ENCODE assay signal across 7 cellular contexts in the genomic region with DNA sequence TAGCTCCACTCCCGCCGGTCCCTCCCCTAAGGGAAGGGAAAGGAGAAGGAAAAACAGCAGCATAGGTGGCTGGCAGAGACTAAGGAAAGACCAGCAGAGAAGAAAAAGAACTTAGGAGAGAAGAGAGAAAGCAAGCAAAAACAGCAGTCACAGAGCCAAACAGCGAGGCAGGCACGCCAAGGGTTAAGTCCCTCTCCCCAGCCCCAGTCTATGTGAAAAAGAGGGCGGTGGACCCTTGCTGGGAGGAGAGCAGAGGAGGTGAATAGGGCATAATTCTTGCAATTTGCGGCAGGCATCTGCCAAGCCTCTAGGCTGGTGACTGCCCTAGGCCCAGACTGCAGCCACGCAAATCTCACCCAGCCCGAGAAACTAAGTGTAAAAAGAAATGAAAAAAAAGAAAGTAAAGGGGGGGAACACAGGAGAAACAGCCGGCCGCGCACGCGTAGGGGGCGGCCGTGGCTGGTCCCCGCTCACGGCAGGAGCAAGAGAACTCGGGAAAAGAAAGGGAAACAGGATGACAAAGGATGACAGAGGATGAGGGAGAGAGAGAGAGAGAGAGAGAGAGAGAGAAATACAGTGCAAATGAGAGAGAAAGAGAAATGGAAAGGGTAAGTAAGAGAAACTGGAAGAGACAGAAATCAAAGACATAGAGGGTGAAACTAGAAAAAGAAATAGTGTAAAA. TPM values are rescaled to one million over a fixed set of nuclear protein-coding genes. Genes with fewer than 3 reads are reported as not detected.
DNase-seq lines count a peak whose midpoint lies in the region; ATAC-seq and TF ChIP-seq lines count a peak whose summit lies in the region.

No MANE protein-coding gene starts in this region.

- 35% methylated on average over 17 of the region's 18 CpGs for WGBS in hepatocyte (ENCODE audit: low lambda C conversion rate, missing lambda C conversion rate)

- H3K4me3 Mint-ChIP-seq in stimulated activated naive CD8-positive, alpha-beta T cell treated with anti-CD3 and anti-CD28 coated beads, Interleukin-15, amount 100 ng/mL, for 72 hours = peak overlapping the region; percentile 66 to 74

- ATAC-seq in GM19023 (IDR thresholded peaks at IDR 0.05; ENCODE audit: unreplicated experiment) = peak; percentile 58
- peak; percentile 44 for ATAC-seq in HG03066 (IDR thresholded peaks at IDR 0.05; ENCODE audit: low read depth, unreplicated experiment)
- peak; percentile 93 for ATAC-seq in stimulated activated naive CD8-positive, alpha-beta T cell treated with anti-CD3 and anti-CD28 coated beads, Interleukin-15, amount 100 ng/mL, for 72 hours

- no peaks in the 10 kb centered on the region for H3K27me3 ChIP-seq in hepatocyte

- no peaks in the 10 kb centered on the region for H3K9me2 ChIP-seq in hepatocyte (replicated peaks; ENCODE audit: insufficient read depth)

- peaks cover 48% of the 10 kb centered on the region for H3K4me1 Mint-ChIP-seq in stimulated activated naive CD8-positive, alpha-beta T cell treated with anti-CD3 and anti-CD28 coated beads, Interleukin-15, amount 100 ng/mL, for 72 hours

- peak overlapping the region; percentile 22 for H3K4me3 ChIP-seq in hepatocyte

- H3K4me1 ChIP-seq in hepatocyte (ENCODE audit: insufficient read depth) = no peaks in the 10 kb centered on the region

- H3K9me3 Mint-ChIP-seq in stimulated activated naive CD8-positive, alpha-beta T cell treated with anti-CD3 and anti-CD28 coated beads, Interleukin-15, amount 100 ng/mL, for 72 hours = no peaks in the 10 kb centered on the region

- peak; percentile 15 for DNase-seq in activated naive CD4-positive, alpha-beta T cell treated with Interleukin-2 at 50 U/mL for 16 hours
- DNase-seq in hepatocyte (ENCODE audit: low spot score) = peak; percentile 33
- DNase-seq in stimulated activated naive CD8-positive, alpha-beta T cell treated with anti-CD3 and anti-CD28 coated beads, Interleukin-15, amount 100 ng/mL, for 72 hours = peak; percentile 44 to 51
- no peak for DNase-seq in HT-29 (ENCODE audit: low spot score)
- no peak for DNase-seq in NCI-H774 (lab: John Stamatoyannopoulos, UW)

- H3K36me3 ChIP-seq in hepatocyte (replicated peaks; ENCODE audit: insufficient read depth, low read depth) = no peaks in the 10 kb centered on the region

- no peaks in the 10 kb centered on the region for H3K9me3 ChIP-seq in hepatocyte (ENCODE audit: low read depth)

- H3K27me3 Mint-ChIP-seq in stimulated activated naive CD8-positive, alpha-beta T cell treated with anti-CD3 and anti-CD28 coated beads, Interleukin-15, amount 100 ng/mL, for 72 hours = peaks cover 19% of the 10 kb centered on the region

- H3K27ac Mint-ChIP-seq in stimulated activated naive CD8-positive, alpha-beta T cell treated with anti-CD3 and anti-CD28 coated beads, Interleukin-15, amount 100 ng/mL, for 72 hours = peak overlapping the region; percentile 59 to 86

- H3K4me2 ChIP-seq in hepatocyte = peak overlapping the region; percentile 77

- no peaks in the 10 kb centered on the region for H4K20me1 ChIP-seq in hepatocyte (ENCODE audit: insufficient read depth, poor library complexity, severe bottlenecking)

- H3K79me2 ChIP-seq in hepatocyte = no peaks in the 10 kb centered on the region

- peak overlapping the region; percentile 72 for H2AFZ ChIP-seq in hepatocyte

- no peak for TF ChIP-seq CTCF in hepatocyte (IDR thresholded peaks at IDR 0.05; ENCODE audit: poor library complexity)

- H3K27ac ChIP-seq in hepatocyte = peak overlapping the region; percentile 79

RNA-seq across cellular contexts. Expression of gene MAGEA9, which starts 48.6 kb away (rescaled TPM):
- total RNA-seq in hepatocyte = not detected in 2 replicates
- not detected in 2 replicates for polyA plus RNA-seq in hepatocyte
- not detected in 2 replicates for total RNA-seq in HT-29 (2014; rRNA removed; shearing (Covaris generic))

RNA-seq across cellular contexts. Expression of gene MAGEA8, which starts 50.6 kb away (rescaled TPM):
- not detected in 2 replicates for total RNA-seq in hepatocyte
- not detected in 2 replicates for polyA plus RNA-seq in hepatocyte
- not detected in 2 replicates for total RNA-seq in HT-29 (2014; rRNA removed; shearing (Covaris generic))

RNA-seq across cellular contexts. Expression of gene HSFX1, which starts 56.5 kb away (rescaled TPM):
- 0.80 and 2.3 TPM in 2 replicates for total RNA-seq in hepatocyte
- 0.45 and 1.1 TPM in 2 replicates for polyA plus RNA-seq in hepatocyte
- total RNA-seq in HT-29 (2014; rRNA removed; shearing (Covaris generic)) = 0.26 and 0.86 TPM in 2 replicates

Comparison
In these comparisons a context has a peak if more than half of its experiments do, and no peak if none do; other contexts are left out.
1. DNase-seq: peak in activated naive CD4-positive, alpha-beta T cell treated with Interleukin-2 at 50 U/mL for 16 hours (single experiment), hepatocyte (single experiment) and stimulated activated naive CD8-positive, alpha-beta T cell treated with anti-CD3 and anti-CD28 coated beads, Interleukin-15, amount 100 ng/mL, for 72 hours (2 of 2); none in HT-29 (single experiment) and NCI-H774 (single experiment).
2. Peak in every context shown above with its lines, with median percentiles within 50 percentile points of each other: ATAC-seq.